Comparison of ENCODE assay signal across 4 cellular contexts in genomic region chr7:57403051-57403450, GRCh38. TPM values are rescaled to one million over a fixed set of nuclear protein-coding genes. Genes with fewer than 3 reads are reported as not detected.
"Had no signal": no experiment of that assay in that cellular context is flagged by ENCODE, and none has a peak within 500 bp of the region (broad histone marks: within the 10 kb centered on the region; RNA-seq: fewer than 3 reads in every experiment).

No MANE protein-coding gene starts in this region.

RNA-seq across cellular contexts. Expression of gene ZNF716, which starts 46.9 kb away (rescaled TPM):
- total RNA-seq: LHCN-M2, M059J, MCF 10A, NCI-H460 had no signal
